1 cellular context compared by ENCODE assay signal in the genomic region with DNA sequence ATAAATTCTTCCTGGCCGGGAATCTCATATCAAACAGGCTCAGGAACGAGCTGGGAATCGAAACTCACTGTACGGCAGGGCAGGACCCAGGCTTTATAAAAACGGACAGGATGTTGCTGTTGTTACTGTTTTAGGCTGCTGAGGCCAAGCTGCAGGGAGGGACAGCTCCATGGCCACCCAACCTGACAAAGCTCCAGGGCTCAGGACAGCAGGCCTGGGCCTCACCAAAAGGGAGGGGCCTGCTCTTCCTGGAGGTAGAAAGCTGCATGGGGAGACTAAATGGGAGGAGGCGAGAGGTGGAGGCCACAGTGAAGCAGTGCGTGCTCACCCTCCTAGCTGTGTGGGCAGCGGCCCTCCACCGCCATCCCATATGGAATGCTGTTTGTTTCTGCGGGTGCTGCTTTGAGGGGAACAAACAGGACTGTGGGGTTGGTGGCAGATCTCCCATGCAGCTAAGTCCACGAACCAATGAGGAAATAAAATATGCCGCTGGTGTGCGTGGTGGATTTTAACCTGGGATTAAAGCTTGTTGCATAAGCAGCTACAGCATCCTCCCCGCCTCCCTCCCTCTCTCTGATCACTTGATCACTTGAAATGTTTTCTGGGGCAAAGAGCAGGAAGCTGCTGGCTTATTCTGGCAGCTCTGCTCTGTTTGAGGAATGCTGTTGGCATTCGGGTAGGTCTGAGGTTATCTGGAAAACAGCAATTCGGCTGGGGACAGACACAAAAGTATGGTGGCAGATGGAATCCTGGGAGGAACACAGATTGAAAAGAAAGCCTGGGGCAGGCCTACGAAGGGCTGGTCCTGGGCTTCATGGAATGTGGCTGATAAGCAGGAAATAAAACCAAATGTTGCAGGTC.
TF ChIP-seq lines count a peak whose summit lies in the region.

No MANE protein-coding gene starts in this region.

TF ChIP-seq in K562, 482 proteins besides CTCF, POLR2A, EP300 and RAD21 (continued from another document and continues in another):
- TF ChIP-seq, protein P1, sequence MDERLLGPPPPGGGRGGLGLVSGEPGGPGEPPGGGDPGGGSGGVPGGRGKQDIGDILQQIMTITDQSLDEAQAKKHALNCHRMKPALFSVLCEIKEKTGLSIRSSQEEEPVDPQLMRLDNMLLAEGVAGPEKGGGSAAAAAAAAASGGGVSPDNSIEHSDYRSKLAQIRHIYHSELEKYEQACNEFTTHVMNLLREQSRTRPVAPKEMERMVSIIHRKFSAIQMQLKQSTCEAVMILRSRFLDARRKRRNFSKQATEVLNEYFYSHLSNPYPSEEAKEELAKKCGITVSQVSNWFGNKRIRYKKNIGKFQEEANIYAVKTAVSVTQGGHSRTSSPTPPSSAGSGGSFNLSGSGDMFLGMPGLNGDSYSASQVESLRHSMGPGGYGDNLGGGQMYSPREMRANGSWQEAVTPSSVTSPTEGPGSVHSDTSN (CRISPR knock-in tag; IDR thresholded peaks at IDR 0.05; ENCODE audit: low read depth) = no peak
- TF ChIP-seq, protein P1 (tag; conservative IDR thresholded peaks at IDR 0.05; ENCODE audit: low read depth) = peak; percentile 15; the same call in 1 of the 2 replicates
- no peak for TF ChIP-seq CBX8 (IDR thresholded peaks at IDR 0.05; ENCODE audit: borderline replicate concordance, extremely low read depth, low read depth, low read length, poor library complexity, severe bottlenecking)
- no peak; the same call in 1 of the 2 replicates for TF ChIP-seq KAT7 (CRISPR knock-in tag; IDR thresholded peaks at IDR 0.05; ENCODE audit: borderline replicate concordance)
- TF ChIP-seq POLR3G (IDR thresholded peaks at IDR 0.05; ENCODE audit: extremely low read depth, insufficient read length, insufficient replicate concordance) = no peak
- TF ChIP-seq ZNF586 (CRISPR knock-in tag; conservative IDR thresholded peaks at IDR 0.05) = no peak
- TF ChIP-seq MAX (CRISPR knock-in tag; IDR thresholded peaks at IDR 0.05) = peak; percentile 32; the same call in 1 of the 2 replicates
- TF ChIP-seq CAMTA2 (CRISPR knock-in tag; conservative IDR thresholded peaks at IDR 0.05) = no peak
- TF ChIP-seq, protein P2, sequence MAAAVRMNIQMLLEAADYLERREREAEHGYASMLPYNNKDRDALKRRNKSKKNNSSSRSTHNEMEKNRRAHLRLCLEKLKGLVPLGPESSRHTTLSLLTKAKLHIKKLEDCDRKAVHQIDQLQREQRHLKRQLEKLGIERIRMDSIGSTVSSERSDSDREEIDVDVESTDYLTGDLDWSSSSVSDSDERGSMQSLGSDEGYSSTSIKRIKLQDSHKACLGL (CRISPR knock-in tag; IDR thresholded peaks at IDR 0.05; ENCODE audit: borderline replicate concordance, poor library complexity, severe bottlenecking) = no peak
- TF ChIP-seq E2F1 (CRISPR knock-in tag; IDR thresholded peaks at IDR 0.05) = no peak
- TF ChIP-seq TAF9B (IDR thresholded peaks at IDR 0.05; ENCODE audit: partially characterized antibody) = no peak
- no peak for TF ChIP-seq HNRNPL (IDR thresholded peaks at IDR 0.05; ENCODE audit: low read depth, low read length)
- no peak for TF ChIP-seq MYBL2 (IDR thresholded peaks at IDR 0.05; ENCODE audit: low read depth)
- no peak for TF ChIP-seq MYBL2 (CRISPR knock-in tag; IDR thresholded peaks at IDR 0.05; ENCODE audit: borderline replicate concordance)
- TF ChIP-seq RBFOX2 (IDR thresholded peaks at IDR 0.05; ENCODE audit: low read depth, low read length) = peak; percentile 92
- no peak for TF ChIP-seq SMARCA4 (IDR thresholded peaks at IDR 0.05)
- no peak for TF ChIP-seq RFX1 (IDR thresholded peaks at IDR 0.05)
- TF ChIP-seq TOE1 (IDR thresholded peaks at IDR 0.05; ENCODE audit: borderline replicate concordance) = no peak
- no peak for TF ChIP-seq TOE1 (CRISPR knock-in tag; IDR thresholded peaks at IDR 0.05; ENCODE audit: borderline replicate concordance, low read depth)
- peak; percentile 40; the same call in 1 of the 2 replicates for TF ChIP-seq POLR2AphosphoS5 (IDR thresholded peaks at IDR 0.05; ENCODE audit: control insufficient read depth, insufficient read depth, low read depth, low read length)
- no peak for TF ChIP-seq ZZZ3 (IDR thresholded peaks at IDR 0.05)
- no peak for TF ChIP-seq ILF3 (IDR thresholded peaks at IDR 0.05; ENCODE audit: borderline replicate concordance)
- no peak for TF ChIP-seq RUNX1 (IDR thresholded peaks at IDR 0.05; ENCODE audit: low read depth)
- TF ChIP-seq NCOA1 (IDR thresholded peaks at IDR 0.05; ENCODE audit: low read depth) = 0 out of 2 replicates have a peak, but pooled peaks have one; percentile 13
- TF ChIP-seq RBM39 (optimal IDR thresholded peaks at IDR 0.05; ENCODE audit: low read depth, low read length) = no peak
- no peak for TF ChIP-seq ZNF274 (IDR thresholded peaks at IDR 0.05; ENCODE audit: borderline replicate concordance, low read depth, low read length)
- no peak for TF ChIP-seq ZBTB7A (IDR thresholded peaks at IDR 0.05; ENCODE audit: borderline replicate concordance, control insufficient read depth, low read depth, low read length)
- TF ChIP-seq ZNF431 (CRISPR knock-in tag; IDR thresholded peaks at IDR 0.05) = 0 out of 2 replicates have a peak, but pooled peaks have one; percentile 41
- no peak for TF ChIP-seq ZNF76 (CRISPR knock-in tag; IDR thresholded peaks at IDR 0.05; ENCODE audit: borderline replicate concordance)
- no peak for TF ChIP-seq ZNF134 (CRISPR knock-in tag; conservative IDR thresholded peaks at IDR 0.05)
- TF ChIP-seq PTTG1 (tag; IDR thresholded peaks at IDR 0.05; ENCODE audit: low read depth) = peak; percentile 10; the same call in 1 of the 2 replicates
- TF ChIP-seq GTF2F1 (IDR thresholded peaks at IDR 0.05; ENCODE audit: low read depth, low read length) = peak; percentile 27; the same call in 1 of the 2 replicates
- no peak for TF ChIP-seq DNMT1 (IDR thresholded peaks at IDR 0.05)
- TF ChIP-seq PCBP1 (IDR thresholded peaks at IDR 0.05; ENCODE audit: low read depth, low read length, poor library complexity, severe bottlenecking) = no peak
- TF ChIP-seq RBBP5 (IDR thresholded peaks at IDR 0.05; ENCODE audit: borderline replicate concordance, insufficient read depth, low read length, poor library complexity, severe bottlenecking) = peak; percentile 56
- no peak for TF ChIP-seq MITF (IDR thresholded peaks at IDR 0.05)
- peak; percentile 6; the same call in 1 of the 2 replicates for TF ChIP-seq NFE2L1 (tag; IDR thresholded peaks at IDR 0.05; ENCODE audit: borderline replicate concordance, low read depth)
- peak in 1 of 2 experiments; percentile 44; a peak in 1 of 4 replicates for TF ChIP-seq HDAC1 (IDR thresholded peaks at IDR 0.05)
- no peak for TF ChIP-seq MTF1 (CRISPR knock-in tag; IDR thresholded peaks at IDR 0.05; ENCODE audit: borderline replicate concordance)
- TF ChIP-seq NRF1 (conservative IDR thresholded peaks at IDR 0.05 in 1 of 2, IDR thresholded peaks at IDR 0.05 in 1 of 2) = peak in 1 of 2 experiments; percentile 58; a peak in 2 of 4 replicates
- 0 out of 2 replicates have a peak, but pooled peaks have one; percentile 33 for TF ChIP-seq MXI1 (IDR thresholded peaks at IDR 0.05; ENCODE audit: low read depth, low read length)
- TF ChIP-seq CBX5 (IDR thresholded peaks at IDR 0.05; ENCODE audit: borderline replicate concordance, low read depth) = no peak
- no peak for TF ChIP-seq NONO (IDR thresholded peaks at IDR 0.05; ENCODE audit: low read depth in 2 of 2, low read length in 1 of 2)
- TF ChIP-seq ATF7 (IDR thresholded peaks at IDR 0.05) = no peak
- TF ChIP-seq SAFB (IDR thresholded peaks at IDR 0.05; ENCODE audit: borderline replicate concordance, low read depth, low read length) = no peak
- TF ChIP-seq LCOR (CRISPR knock-in tag; IDR thresholded peaks at IDR 0.05) = 0 out of 2 replicates have a peak, but pooled peaks have one; percentile 54
- TF ChIP-seq, protein P3, sequence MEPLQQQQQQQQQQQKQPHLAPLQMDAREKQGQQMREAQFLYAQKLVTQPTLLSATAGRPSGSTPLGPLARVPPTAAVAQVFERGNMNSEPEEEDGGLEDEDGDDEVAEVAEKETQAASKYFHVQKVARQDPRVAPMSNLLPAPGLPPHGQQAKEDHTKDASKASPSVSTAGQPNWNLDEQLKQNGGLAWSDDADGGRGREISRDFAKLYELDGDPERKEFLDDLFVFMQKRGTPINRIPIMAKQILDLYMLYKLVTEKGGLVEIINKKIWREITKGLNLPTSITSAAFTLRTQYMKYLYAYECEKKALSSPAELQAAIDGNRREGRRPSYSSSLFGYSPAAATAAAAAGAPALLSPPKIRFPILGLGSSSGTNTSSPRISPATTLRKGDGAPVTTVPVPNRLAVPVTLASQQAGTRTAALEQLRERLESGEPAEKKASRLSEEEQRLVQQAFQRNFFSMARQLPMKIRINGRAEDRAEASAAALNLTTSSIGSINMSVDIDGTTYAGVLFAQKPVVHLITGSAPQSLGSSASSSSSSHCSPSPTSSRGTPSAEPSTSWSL (CRISPR knock-in tag; IDR thresholded peaks at IDR 0.05; ENCODE audit: borderline replicate concordance) = no peak
- no peak for TF ChIP-seq MTA1 (IDR thresholded peaks at IDR 0.05; ENCODE audit: borderline replicate concordance)
- no peak for TF ChIP-seq GABPB2 (CRISPR knock-in tag; conservative IDR thresholded peaks at IDR 0.05)
- TF ChIP-seq YBX1 (IDR thresholded peaks at IDR 0.05) = no peak
- peak; percentile 54 for TF ChIP-seq DMBX1 (CRISPR knock-in tag; IDR thresholded peaks at IDR 0.05; ENCODE audit: borderline replicate concordance)
- TF ChIP-seq, protein P4, sequence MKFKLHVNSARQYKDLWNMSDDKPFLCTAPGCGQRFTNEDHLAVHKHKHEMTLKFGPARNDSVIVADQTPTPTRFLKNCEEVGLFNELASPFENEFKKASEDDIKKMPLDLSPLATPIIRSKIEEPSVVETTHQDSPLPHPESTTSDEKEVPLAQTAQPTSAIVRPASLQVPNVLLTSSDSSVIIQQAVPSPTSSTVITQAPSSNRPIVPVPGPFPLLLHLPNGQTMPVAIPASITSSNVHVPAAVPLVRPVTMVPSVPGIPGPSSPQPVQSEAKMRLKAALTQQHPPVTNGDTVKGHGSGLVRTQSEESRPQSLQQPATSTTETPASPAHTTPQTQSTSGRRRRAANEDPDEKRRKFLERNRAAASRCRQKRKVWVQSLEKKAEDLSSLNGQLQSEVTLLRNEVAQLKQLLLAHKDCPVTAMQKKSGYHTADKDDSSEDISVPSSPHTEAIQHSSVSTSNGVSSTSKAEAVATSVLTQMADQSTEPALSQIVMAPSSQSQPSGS (CRISPR knock-in tag; IDR thresholded peaks at IDR 0.05) = no peak
- no peak for TF ChIP-seq FOXJ3 (CRISPR knock-in tag; IDR thresholded peaks at IDR 0.05)
- TF ChIP-seq ZNF384 (IDR thresholded peaks at IDR 0.05; ENCODE audit: low read depth, low read length) = no peak
- no peak for TF ChIP-seq EHMT2 (IDR thresholded peaks at IDR 0.05)
- TF ChIP-seq ID3 (CRISPR knock-in tag; IDR thresholded peaks at IDR 0.05) = no peak
- TF ChIP-seq ID3 (tag; IDR thresholded peaks at IDR 0.05) = peak; percentile 57; the same call in 1 of the 2 replicates
- no peak for TF ChIP-seq ZNF324 (CRISPR knock-in tag; IDR thresholded peaks at IDR 0.05)
- TF ChIP-seq MEIS2 (IDR thresholded peaks at IDR 0.05; ENCODE audit: partially characterized antibody) = no peak
- TF ChIP-seq SRSF1 (IDR thresholded peaks at IDR 0.05; ENCODE audit: low read depth, low read length) = no peak
- TF ChIP-seq HMG20A (CRISPR knock-in tag; conservative IDR thresholded peaks at IDR 0.05) = no peak
- peak; percentile 87 for TF ChIP-seq CEBPG (CRISPR knock-in tag; IDR thresholded peaks at IDR 0.05)
- peak; percentile 71 to 85 for TF ChIP-seq CEBPG (tag; conservative IDR thresholded peaks at IDR 0.05 in 1 of 2, IDR thresholded peaks at IDR 0.05 in 1 of 2)
- TF ChIP-seq ZNF77 (CRISPR knock-in tag; IDR thresholded peaks at IDR 0.05) = no peak
- TF ChIP-seq ZNF232 (CRISPR knock-in tag; IDR thresholded peaks at IDR 0.05) = no peak
- peak; percentile 66; the same call in 1 of the 2 replicates for TF ChIP-seq SMARCE1 (IDR thresholded peaks at IDR 0.05)
